In the genomic region with DNA sequence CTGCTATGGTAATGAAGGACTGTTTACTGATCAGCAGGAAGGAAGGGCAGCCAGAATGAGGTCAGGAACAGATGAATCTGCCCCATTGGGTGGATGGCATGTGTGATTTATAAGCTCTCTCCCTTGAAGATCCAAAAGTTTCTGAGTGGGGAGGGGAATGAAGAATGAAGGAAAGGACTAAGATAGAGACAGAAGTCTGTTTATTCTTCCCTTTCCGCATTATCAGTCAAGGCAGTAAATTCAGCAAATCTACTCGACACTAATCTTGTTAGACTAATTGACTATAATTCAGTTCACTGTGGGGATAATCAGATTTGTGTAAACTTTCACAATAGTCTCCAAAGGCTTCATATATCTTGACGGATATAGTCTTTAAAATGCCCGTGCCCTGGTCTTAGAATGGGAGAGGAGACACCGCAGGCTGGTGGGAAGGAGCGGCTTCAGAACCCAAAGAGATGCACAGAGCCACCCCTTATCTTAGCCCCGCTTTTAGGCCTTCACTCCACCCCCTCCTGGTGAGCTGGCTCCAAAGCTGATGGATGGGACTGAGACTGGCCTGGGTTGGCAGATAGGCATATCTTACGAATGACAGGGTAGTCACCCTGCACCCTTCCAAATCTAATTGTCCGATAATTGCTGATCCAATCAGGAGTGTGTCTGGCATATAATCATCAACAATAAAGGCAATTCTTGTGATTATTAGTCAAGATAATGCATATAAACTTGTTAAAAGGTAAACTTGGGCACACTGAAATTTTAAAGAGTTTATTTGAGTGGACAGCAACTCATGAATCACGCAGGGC, we compare ENCODE assay signal across 1 cellular context.
TF ChIP-seq lines count a peak whose summit lies in the region.

No MANE protein-coding gene starts in this region.

TF ChIP-seq in K562, 482 proteins besides CTCF, POLR2A, EP300 and RAD21 (continued from another document and continues in another):
- TF ChIP-seq, protein P1, sequence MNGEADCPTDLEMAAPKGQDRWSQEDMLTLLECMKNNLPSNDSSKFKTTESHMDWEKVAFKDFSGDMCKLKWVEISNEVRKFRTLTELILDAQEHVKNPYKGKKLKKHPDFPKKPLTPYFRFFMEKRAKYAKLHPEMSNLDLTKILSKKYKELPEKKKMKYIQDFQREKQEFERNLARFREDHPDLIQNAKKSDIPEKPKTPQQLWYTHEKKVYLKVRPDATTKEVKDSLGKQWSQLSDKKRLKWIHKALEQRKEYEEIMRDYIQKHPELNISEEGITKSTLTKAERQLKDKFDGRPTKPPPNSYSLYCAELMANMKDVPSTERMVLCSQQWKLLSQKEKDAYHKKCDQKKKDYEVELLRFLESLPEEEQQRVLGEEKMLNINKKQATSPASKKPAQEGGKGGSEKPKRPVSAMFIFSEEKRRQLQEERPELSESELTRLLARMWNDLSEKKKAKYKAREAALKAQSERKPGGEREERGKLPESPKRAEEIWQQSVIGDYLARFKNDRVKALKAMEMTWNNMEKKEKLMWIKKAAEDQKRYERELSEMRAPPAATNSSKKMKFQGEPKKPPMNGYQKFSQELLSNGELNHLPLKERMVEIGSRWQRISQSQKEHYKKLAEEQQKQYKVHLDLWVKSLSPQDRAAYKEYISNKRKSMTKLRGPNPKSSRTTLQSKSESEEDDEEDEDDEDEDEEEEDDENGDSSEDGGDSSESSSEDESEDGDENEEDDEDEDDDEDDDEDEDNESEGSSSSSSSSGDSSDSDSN (IDR thresholded peaks at IDR 0.05; ENCODE audit: borderline replicate concordance in 1 of 2, low read depth in 2 of 2, low read length in 2 of 2): 0 out of 4 replicates have a peak, but pooled peaks of 1 of the 2 experiments have one; percentile 19
- TF ChIP-seq MYBL2 (IDR thresholded peaks at IDR 0.05; ENCODE audit: low read depth) (no peak), MYBL2 (CRISPR knock-in tag; IDR thresholded peaks at IDR 0.05; ENCODE audit: borderline replicate concordance) (no peak), ARNT (IDR thresholded peaks at IDR 0.05) (no peak), KDM5B (IDR thresholded peaks at IDR 0.05; ENCODE audit: insufficient replicate concordance, low read depth, low read length) (no peak), JUN (IDR thresholded peaks at IDR 0.05; ENCODE audit: borderline replicate concordance, low read depth, low read length) (no peak), JUN (CRISPR knock-in tag; IDR thresholded peaks at IDR 0.05; ENCODE audit: borderline replicate concordance) (no peak), PHTF2 (CRISPR knock-in tag; IDR thresholded peaks at IDR 0.05) (no peak), NFIC (IDR thresholded peaks at IDR 0.05) (peak; percentile 48; the same call in 1 of the 2 replicates), IRF2 (CRISPR knock-in tag; IDR thresholded peaks at IDR 0.05) (no peak), ETV6 (IDR thresholded peaks at IDR 0.05; ENCODE audit: borderline replicate concordance in 1 of 2, low read depth in 2 of 2, low read length in 1 of 2) (no peak), ETV6 (CRISPR knock-in tag; IDR thresholded peaks at IDR 0.05; ENCODE audit: borderline replicate concordance) (no peak), SREBF2 (CRISPR knock-in tag; IDR thresholded peaks at IDR 0.05) (no peak), STAT5A (IDR thresholded peaks at IDR 0.05; ENCODE audit: borderline replicate concordance, low read length) (peak; percentile 38; the same call in 1 of the 2 replicates), ZNF551 (CRISPR knock-in tag; IDR thresholded peaks at IDR 0.05) (no peak), HMG20A (CRISPR knock-in tag; conservative IDR thresholded peaks at IDR 0.05) (no peak), TRIM24 (IDR thresholded peaks at IDR 0.05) (0 out of 4 replicates have a peak, but pooled peaks have one; percentile 20 to 33), MEIS2 (IDR thresholded peaks at IDR 0.05; ENCODE audit: partially characterized antibody) (peak; percentile 54), TCF3 (CRISPR knock-in tag; IDR thresholded peaks at IDR 0.05) (peak; percentile 65), MCM3 (IDR thresholded peaks at IDR 0.05) (no peak), ZBTB7A (IDR thresholded peaks at IDR 0.05; ENCODE audit: borderline replicate concordance, control insufficient read depth, low read depth, low read length) (no peak), NUFIP1 (IDR thresholded peaks at IDR 0.05; ENCODE audit: partially characterized antibody) (no peak), FOXP1 (CRISPR knock-in tag; IDR thresholded peaks at IDR 0.05) (no peak), GABPA (tag; conservative IDR thresholded peaks at IDR 0.05; ENCODE audit: low read depth) (no peak), SREBF1 (IDR thresholded peaks at IDR 0.05; ENCODE audit: borderline replicate concordance, low read depth, low read length) (no peak), DNMT1 (IDR thresholded peaks at IDR 0.05) (no peak), ZNF3 (CRISPR knock-in tag; IDR thresholded peaks at IDR 0.05) (no peak), ZNF324 (CRISPR knock-in tag; IDR thresholded peaks at IDR 0.05) (no peak), XRCC5 (IDR thresholded peaks at IDR 0.05; ENCODE audit: low read depth, low read length) (no peak), FOSL1 (tag; conservative IDR thresholded peaks at IDR 0.05) (no peak), SMAD1 (IDR thresholded peaks at IDR 0.05; ENCODE audit: low read depth, low read length, partially characterized antibody) (no peak), ZNF583 (CRISPR knock-in tag; IDR thresholded peaks at IDR 0.05) (no peak), ARHGAP35 (IDR thresholded peaks at IDR 0.05; ENCODE audit: partially characterized antibody) (no peak)
- TF ChIP-seq, protein P2, sequence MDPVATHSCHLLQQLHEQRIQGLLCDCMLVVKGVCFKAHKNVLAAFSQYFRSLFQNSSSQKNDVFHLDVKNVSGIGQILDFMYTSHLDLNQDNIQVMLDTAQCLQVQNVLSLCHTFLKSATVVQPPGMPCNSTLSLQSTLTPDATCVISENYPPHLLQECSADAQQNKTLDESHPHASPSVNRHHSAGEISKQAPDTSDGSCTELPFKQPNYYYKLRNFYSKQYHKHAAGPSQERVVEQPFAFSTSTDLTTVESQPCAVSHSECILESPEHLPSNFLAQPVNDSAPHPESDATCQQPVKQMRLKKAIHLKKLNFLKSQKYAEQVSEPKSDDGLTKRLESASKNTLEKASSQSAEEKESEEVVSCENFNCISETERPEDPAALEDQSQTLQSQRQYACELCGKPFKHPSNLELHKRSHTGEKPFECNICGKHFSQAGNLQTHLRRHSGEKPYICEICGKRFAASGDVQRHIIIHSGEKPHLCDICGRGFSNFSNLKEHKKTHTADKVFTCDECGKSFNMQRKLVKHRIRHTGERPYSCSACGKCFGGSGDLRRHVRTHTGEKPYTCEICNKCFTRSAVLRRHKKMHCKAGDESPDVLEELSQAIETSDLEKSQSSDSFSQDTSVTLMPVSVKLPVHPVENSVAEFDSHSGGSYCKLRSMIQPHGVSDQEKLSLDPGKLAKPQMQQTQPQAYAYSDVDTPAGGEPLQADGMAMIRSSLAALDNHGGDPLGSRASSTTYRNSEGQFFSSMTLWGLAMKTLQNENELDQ (CRISPR knock-in tag; IDR thresholded peaks at IDR 0.05; ENCODE audit: borderline replicate concordance): no peak
- TF ChIP-seq, protein P3, sequence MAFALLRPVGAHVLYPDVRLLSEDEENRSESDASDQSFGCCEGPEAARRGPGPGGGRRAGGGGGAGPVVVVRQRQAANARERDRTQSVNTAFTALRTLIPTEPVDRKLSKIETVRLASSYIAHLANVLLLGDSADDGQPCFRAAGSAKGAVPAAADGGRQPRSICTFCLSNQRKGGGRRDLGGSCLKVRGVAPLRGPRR (CRISPR knock-in tag; IDR thresholded peaks at IDR 0.05): no peak
- TF ChIP-seq, protein P4, sequence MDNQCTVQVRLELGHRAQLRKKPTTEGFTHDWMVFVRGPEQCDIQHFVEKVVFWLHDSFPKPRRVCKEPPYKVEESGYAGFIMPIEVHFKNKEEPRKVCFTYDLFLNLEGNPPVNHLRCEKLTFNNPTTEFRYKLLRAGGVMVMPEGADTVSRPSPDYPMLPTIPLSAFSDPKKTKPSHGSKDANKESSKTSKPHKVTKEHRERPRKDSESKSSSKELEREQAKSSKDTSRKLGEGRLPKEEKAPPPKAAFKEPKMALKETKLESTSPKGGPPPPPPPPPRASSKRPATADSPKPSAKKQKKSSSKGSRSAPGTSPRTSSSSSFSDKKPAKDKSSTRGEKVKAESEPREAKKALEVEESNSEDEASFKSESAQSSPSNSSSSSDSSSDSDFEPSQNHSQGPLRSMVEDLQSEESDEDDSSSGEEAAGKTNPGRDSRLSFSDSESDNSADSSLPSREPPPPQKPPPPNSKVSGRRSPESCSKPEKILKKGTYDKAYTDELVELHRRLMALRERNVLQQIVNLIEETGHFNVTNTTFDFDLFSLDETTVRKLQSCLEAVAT (IDR thresholded peaks at IDR 0.05): no peak
- TF ChIP-seq, protein P5, sequence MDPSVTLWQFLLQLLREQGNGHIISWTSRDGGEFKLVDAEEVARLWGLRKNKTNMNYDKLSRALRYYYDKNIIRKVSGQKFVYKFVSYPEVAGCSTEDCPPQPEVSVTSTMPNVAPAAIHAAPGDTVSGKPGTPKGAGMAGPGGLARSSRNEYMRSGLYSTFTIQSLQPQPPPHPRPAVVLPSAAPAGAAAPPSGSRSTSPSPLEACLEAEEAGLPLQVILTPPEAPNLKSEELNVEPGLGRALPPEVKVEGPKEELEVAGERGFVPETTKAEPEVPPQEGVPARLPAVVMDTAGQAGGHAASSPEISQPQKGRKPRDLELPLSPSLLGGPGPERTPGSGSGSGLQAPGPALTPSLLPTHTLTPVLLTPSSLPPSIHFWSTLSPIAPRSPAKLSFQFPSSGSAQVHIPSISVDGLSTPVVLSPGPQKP (CRISPR knock-in tag; IDR thresholded peaks at IDR 0.05): no peak
- TF ChIP-seq, protein P6, sequence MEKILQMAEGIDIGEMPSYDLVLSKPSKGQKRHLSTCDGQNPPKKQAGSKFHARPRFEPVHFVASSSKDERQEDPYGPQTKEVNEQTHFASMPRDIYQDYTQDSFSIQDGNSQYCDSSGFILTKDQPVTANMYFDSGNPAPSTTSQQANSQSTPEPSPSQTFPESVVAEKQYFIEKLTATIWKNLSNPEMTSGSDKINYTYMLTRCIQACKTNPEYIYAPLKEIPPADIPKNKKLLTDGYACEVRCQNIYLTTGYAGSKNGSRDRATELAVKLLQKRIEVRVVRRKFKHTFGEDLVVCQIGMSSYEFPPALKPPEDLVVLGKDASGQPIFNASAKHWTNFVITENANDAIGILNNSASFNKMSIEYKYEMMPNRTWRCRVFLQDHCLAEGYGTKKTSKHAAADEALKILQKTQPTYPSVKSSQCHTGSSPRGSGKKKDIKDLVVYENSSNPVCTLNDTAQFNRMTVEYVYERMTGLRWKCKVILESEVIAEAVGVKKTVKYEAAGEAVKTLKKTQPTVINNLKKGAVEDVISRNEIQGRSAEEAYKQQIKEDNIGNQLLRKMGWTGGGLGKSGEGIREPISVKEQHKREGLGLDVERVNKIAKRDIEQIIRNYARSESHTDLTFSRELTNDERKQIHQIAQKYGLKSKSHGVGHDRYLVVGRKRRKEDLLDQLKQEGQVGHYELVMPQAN (IDR thresholded peaks at IDR 0.05; ENCODE audit: borderline replicate concordance): no peak
- TF ChIP-seq, protein P7, sequence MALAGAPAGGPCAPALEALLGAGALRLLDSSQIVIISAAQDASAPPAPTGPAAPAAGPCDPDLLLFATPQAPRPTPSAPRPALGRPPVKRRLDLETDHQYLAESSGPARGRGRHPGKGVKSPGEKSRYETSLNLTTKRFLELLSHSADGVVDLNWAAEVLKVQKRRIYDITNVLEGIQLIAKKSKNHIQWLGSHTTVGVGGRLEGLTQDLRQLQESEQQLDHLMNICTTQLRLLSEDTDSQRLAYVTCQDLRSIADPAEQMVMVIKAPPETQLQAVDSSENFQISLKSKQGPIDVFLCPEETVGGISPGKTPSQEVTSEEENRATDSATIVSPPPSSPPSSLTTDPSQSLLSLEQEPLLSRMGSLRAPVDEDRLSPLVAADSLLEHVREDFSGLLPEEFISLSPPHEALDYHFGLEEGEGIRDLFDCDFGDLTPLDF (CRISPR knock-in tag; IDR thresholded peaks at IDR 0.05): no peak
- TF ChIP-seq, protein P8, sequence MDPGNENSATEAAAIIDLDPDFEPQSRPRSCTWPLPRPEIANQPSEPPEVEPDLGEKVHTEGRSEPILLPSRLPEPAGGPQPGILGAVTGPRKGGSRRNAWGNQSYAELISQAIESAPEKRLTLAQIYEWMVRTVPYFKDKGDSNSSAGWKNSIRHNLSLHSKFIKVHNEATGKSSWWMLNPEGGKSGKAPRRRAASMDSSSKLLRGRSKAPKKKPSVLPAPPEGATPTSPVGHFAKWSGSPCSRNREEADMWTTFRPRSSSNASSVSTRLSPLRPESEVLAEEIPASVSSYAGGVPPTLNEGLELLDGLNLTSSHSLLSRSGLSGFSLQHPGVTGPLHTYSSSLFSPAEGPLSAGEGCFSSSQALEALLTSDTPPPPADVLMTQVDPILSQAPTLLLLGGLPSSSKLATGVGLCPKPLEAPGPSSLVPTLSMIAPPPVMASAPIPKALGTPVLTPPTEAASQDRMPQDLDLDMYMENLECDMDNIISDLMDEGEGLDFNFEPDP (CRISPR knock-in tag; IDR thresholded peaks at IDR 0.05): no peak
- TF ChIP-seq, protein P9, sequence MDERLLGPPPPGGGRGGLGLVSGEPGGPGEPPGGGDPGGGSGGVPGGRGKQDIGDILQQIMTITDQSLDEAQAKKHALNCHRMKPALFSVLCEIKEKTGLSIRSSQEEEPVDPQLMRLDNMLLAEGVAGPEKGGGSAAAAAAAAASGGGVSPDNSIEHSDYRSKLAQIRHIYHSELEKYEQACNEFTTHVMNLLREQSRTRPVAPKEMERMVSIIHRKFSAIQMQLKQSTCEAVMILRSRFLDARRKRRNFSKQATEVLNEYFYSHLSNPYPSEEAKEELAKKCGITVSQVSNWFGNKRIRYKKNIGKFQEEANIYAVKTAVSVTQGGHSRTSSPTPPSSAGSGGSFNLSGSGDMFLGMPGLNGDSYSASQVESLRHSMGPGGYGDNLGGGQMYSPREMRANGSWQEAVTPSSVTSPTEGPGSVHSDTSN (CRISPR knock-in tag; IDR thresholded peaks at IDR 0.05; ENCODE audit: low read depth): no peak
- TF ChIP-seq, protein P9 (tag; conservative IDR thresholded peaks at IDR 0.05; ENCODE audit: low read depth): peak; percentile 68; the same call in 1 of the 2 replicates
- TF ChIP-seq, protein P10, sequence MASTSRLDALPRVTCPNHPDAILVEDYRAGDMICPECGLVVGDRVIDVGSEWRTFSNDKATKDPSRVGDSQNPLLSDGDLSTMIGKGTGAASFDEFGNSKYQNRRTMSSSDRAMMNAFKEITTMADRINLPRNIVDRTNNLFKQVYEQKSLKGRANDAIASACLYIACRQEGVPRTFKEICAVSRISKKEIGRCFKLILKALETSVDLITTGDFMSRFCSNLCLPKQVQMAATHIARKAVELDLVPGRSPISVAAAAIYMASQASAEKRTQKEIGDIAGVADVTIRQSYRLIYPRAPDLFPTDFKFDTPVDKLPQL (IDR thresholded peaks at IDR 0.05; ENCODE audit: extremely low read depth, insufficient read length): no peak
